In the genomic region with DNA sequence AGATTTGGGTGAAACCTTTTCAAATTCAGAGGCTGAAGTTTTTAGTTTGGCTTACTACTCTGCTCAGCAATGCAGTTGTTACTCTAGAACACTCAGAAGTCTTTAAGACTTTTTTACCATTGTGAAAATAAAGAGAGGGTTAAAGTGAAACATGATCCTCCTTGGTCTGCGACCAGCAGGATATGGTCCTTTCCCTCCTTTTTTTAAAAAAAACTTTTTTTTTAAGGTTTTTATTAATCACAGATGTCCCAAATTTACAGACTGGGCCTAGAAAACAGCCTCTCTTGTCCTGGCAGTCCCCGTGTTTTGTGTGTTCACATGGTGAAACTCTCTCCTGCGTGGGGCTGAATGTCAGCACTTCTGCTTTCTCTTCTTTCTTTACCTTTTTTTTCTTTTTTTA, we compare ENCODE assay signal across 16 cellular contexts.
A peak's percentile ranks its signal among the peaks of the same experiment; 100 is the strongest.
DNase-seq lines count a peak whose midpoint lies in the region; ATAC-seq and TF ChIP-seq lines count a peak whose summit lies in the region.
"Had no signal": no experiment of that assay in that cellular context is flagged by ENCODE, and none has a peak within 500 bp of the region (broad histone marks: within the 10 kb centered on the region; RNA-seq: fewer than 3 reads in every experiment).

No MANE protein-coding gene starts in this region.

- no peak overlapping the region for H3K9ac ChIP-seq in HUES48 (ENCODE audit: low read depth, low read length)

- no peak for TF ChIP-seq EP300 in suprapubic skin (IDR thresholded peaks at IDR 0.05)

- no peak for ATAC-seq in HG03571 (IDR thresholded peaks at IDR 0.05; ENCODE audit: unreplicated experiment)
- ATAC-seq: activated CD8-positive, alpha-beta T cell treated with anti-CD3 and anti-CD28 coated beads for 36 hours; psoas muscle had no signal

- H3K4me3 ChIP-seq in HUES48 (ENCODE audit: low read depth, low read length): no peak overlapping the region
- no peak overlapping the region for H3K4me3 ChIP-seq in suprapubic skin
- H3K4me3 ChIP-seq: psoas muscle had no signal

- H3K36me3 Mint-ChIP-seq in brain: peaks cover 62% of the 10 kb centered on the region

- TF ChIP-seq CTCF in brain (conservative IDR thresholded peaks at IDR 0.05) (no peak), suprapubic skin (IDR thresholded peaks at IDR 0.05) (no peak)

- H3K27ac ChIP-seq in HUES48 (ENCODE audit: low read depth, low read length): peak overlapping the region; percentile 72
- H3K27ac ChIP-seq in suprapubic skin: peak overlapping the region; percentile 59
- H3K27ac ChIP-seq: epithelial cell of prostate, psoas muscle had no signal

- peak overlapping the region; percentile 58 to 92 (median 81) for H3K27ac Mint-ChIP-seq in brain
- H3K27ac Mint-ChIP-seq: activated CD8-positive, alpha-beta T cell treated with anti-CD3 and anti-CD28 coated beads for 36 hours had no signal

- H3K27me3 ChIP-seq in HUES48 (ENCODE audit: control insufficient read depth, insufficient read depth, low read length) (no peaks in the 10 kb centered on the region), suprapubic skin (no peaks in the 10 kb centered on the region)

- H3K4me1 ChIP-seq in HUES48 (ENCODE audit: control insufficient read depth, insufficient read depth, low read length) (peaks cover 26% of the 10 kb centered on the region), suprapubic skin (peaks cover 32% of the 10 kb centered on the region)

- 49% methylated on average over 3 of the region's 3 CpGs for WGBS in suprapubic skin

- H3K4me1 Mint-ChIP-seq in brain: peaks cover 85% of the 10 kb centered on the region

- TF ChIP-seq POLR2A in suprapubic skin (IDR thresholded peaks at IDR 0.05): no peak

- no peak overlapping the region for H3K4me3 Mint-ChIP-seq in brain
- H3K4me3 Mint-ChIP-seq: activated CD8-positive, alpha-beta T cell treated with anti-CD3 and anti-CD28 coated beads for 36 hours had no signal

- H3K27me3 Mint-ChIP-seq in brain: no peaks in the 10 kb centered on the region
- H3K27me3 Mint-ChIP-seq: activated CD8-positive, alpha-beta T cell treated with anti-CD3 and anti-CD28 coated beads for 36 hours had no signal

- peaks cover 6% of the 10 kb centered on the region; the same call in 1 of the 2 replicates for H3K9me3 ChIP-seq in HUES48 (ENCODE audit: control insufficient read depth, insufficient read depth, low read length)
- H3K9me3 ChIP-seq in suprapubic skin: no peaks in the 10 kb centered on the region
- H3K9me3 ChIP-seq: psoas muscle had no signal

- peaks cover 19% of the 10 kb centered on the region for H3K36me3 ChIP-seq in HUES48 (ENCODE audit: control insufficient read depth, insufficient read depth, low read length)
- H3K36me3 ChIP-seq in suprapubic skin: peaks cover 5% of the 10 kb centered on the region

- DNase-seq in left kidney (ENCODE audit: low read depth, low spot score): peak; percentile 49
- DNase-seq in suprapubic skin (ENCODE audit: low spot score in 2 of 2): no peak
- DNase-seq in NCI-H187 (lab: John Stamatoyannopoulos, UW): no peak
- DNase-seq in NCI-H1105 (lab: John Stamatoyannopoulos, UW): no peak
- DNase-seq: activated CD8-positive, alpha-beta T cell treated with anti-CD3 and anti-CD28 coated beads for 36 hours; central memory CD4-positive, alpha-beta T cell; NCI-H1417; NCI-H524; psoas muscle; RPMI8226; stimulated activated CD4-positive, alpha-beta T cell treated with anti-CD3 and anti-CD28 coated beads, Interleukin-4, amount 100 ng/mL, for 24 hours; stimulated activated naive CD4-positive, alpha-beta T cell treated with Interleukin-2 at 50 U/mL for 16 hours had no signal

- peaks cover 0 to 8% (median 1%) of the 10 kb centered on the region in 5 experiments for H3K9me3 Mint-ChIP-seq in brain
